Comparison of ENCODE assay signal across 1 cellular context in the genomic region with DNA sequence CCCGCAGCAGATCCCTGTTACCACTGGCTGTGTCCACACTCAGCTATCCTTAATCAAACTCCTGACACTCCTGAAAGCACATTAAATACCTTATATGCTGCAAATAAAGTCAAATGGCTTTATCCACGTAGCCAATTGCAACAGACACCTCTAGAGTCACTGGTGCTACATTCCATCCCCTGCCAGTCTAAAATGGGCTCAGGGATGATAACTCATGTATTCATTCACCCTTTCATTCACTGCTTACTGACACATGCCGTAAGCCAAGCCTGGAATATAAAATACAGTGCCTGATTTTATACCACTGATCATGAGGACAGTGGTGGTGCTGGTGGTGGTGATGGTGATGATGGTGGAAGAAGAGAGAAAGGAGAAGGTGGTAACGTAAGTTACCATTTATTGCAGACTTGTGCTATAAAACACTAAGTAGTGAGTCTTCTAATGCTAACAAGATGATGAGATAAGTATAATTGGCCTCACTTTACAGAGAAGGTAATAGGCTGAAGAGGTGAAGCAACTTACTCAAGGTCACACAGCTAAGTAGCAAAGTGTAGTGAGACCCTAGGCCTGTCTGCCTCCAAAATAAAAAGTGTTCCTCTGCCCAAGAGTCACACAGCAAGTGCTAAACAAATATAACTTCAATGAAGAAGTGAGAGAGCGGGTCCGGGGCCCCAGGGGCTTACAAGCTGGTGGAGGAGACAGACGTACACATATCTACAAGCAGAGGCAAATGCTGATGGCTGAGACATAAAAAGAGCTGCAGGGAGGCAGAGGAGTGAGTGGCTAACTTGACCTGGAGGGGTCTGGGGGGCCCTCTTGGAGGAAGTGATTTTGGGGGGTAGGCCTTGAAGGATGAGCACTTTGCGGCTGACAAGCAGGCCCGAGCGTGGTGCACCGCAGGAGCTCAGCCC.
TF ChIP-seq lines count a peak whose summit lies in the region.

No MANE protein-coding gene starts in this region.

TF ChIP-seq in GM12878, 131 proteins besides CTCF, POLR2A, EP300 and RAD21:
- TF ChIP-seq ZSCAN29 (IDR thresholded peaks at IDR 0.05): no peak
